In the genomic region with DNA sequence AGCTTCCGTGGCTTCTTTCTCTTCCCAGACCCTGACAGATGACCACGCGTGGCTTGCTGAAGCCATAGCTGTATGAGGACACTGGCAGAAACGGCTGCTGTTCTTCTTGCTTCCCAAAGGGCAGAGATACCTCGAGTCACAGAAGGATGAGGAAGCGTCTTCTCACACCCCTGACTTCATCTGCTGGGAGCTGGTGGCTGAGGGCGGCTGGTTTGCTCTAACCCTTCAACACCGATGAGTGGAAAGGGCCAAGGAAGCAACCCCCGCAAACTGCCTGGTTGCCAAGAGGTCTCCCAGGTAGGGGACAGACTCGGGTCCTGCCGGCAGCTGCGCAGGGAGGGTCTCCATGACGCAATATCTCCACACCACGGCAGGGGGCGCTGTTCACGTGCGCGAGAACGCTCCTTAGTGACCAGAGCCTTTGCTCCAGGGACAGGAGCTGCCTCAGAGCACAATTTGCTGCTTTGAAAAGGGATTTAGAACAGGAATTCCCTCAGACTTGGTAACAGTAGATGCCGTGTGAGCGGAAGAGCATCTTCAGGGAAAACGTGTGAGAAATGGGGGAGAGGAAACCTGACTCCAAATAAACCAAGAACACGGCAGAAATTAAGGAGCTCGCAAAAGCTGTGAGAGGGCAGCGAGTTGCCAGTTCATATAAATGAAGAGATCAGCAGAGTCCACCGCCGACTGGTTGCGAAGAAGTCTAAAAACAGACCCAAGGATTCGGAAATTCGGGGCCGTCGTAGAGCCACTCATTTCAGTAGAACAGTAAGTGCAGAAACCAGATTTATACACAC, we compare ENCODE assay signal across 8 cellular contexts.
DNase-seq lines count a peak whose midpoint lies in the region; TF ChIP-seq lines count a peak whose summit lies in the region.

No MANE protein-coding gene starts in this region.

- no peaks in the 10 kb centered on the region for H3K36me3 Mint-ChIP-seq in neural crest cell (ENCODE audit: low read depth)

- peak; percentile 32 for DNase-seq in NK-92 treated with Interleukin-12 subunit alpha and Interleukin-12 subunit beta, amount 100 ng/mL, for 24 hours (lab: John Stamatoyannopoulos, UW)
- DNase-seq in NK-92 (lab: John Stamatoyannopoulos, UW; ENCODE audit: unreplicated experiment) (no peak), HuH-7 (ENCODE audit: low spot score) (peak; percentile 97), fibroblast of peridontal ligament (ENCODE audit: extremely low read depth) (peak; percentile 50), neural crest cell (ENCODE audit: low read depth, low spot score) (peak; percentile 91)
- DNase-seq in activated T-helper 1 cell treated with anti-CD3 and anti-CD28 coated beads, Interleukin-2, amount 50 U/mL, for 16 hours (ENCODE audit: low read depth in 1 of 2, low spot score in 1 of 2) = peak; percentile 54 to 60
- DNase-seq in stimulated activated naive CD4-positive, alpha-beta T cell treated with Interleukin-2 at 50 U/mL for 16 hours (lab: John Stamatoyannopoulos, UW) = peak; percentile 35

- H3K4me1 Mint-ChIP-seq in neural crest cell = peaks cover 13% of the 10 kb centered on the region

- peak; percentile 94 for TF ChIP-seq CTCF in neural crest cell (conservative IDR thresholded peaks at IDR 0.05)

- no peaks in the 10 kb centered on the region for H3K9me3 Mint-ChIP-seq in neural crest cell

- no peak overlapping the region for H3K27ac Mint-ChIP-seq in neural crest cell (ENCODE audit: unreplicated experiment)

- H3K4me3 Mint-ChIP-seq in neural crest cell = no peak overlapping the region

- peaks cover 31% of the 10 kb centered on the region for H3K27me3 Mint-ChIP-seq in neural crest cell (ENCODE audit: low read depth)

TF ChIP-seq in PFSK-1, 5 proteins besides CTCF, POLR2A, EP300 and RAD21:
- TF ChIP-seq SIN3A (IDR thresholded peaks at IDR 0.05; ENCODE audit: borderline replicate concordance, insufficient read depth, low read length) (no peak), TAF1 (IDR thresholded peaks at IDR 0.05; ENCODE audit: borderline replicate concordance, insufficient read depth, low read length) (no peak), FOXP2 (optimal IDR thresholded peaks at IDR 0.05; ENCODE audit: borderline replicate concordance, extremely low read depth, extremely low read length, insufficient read depth) (peak; percentile 72), POLR2AphosphoS5 (IDR thresholded peaks at IDR 0.05; ENCODE audit: low read depth, low read length) (no peak)
- TF ChIP-seq, protein P1, sequence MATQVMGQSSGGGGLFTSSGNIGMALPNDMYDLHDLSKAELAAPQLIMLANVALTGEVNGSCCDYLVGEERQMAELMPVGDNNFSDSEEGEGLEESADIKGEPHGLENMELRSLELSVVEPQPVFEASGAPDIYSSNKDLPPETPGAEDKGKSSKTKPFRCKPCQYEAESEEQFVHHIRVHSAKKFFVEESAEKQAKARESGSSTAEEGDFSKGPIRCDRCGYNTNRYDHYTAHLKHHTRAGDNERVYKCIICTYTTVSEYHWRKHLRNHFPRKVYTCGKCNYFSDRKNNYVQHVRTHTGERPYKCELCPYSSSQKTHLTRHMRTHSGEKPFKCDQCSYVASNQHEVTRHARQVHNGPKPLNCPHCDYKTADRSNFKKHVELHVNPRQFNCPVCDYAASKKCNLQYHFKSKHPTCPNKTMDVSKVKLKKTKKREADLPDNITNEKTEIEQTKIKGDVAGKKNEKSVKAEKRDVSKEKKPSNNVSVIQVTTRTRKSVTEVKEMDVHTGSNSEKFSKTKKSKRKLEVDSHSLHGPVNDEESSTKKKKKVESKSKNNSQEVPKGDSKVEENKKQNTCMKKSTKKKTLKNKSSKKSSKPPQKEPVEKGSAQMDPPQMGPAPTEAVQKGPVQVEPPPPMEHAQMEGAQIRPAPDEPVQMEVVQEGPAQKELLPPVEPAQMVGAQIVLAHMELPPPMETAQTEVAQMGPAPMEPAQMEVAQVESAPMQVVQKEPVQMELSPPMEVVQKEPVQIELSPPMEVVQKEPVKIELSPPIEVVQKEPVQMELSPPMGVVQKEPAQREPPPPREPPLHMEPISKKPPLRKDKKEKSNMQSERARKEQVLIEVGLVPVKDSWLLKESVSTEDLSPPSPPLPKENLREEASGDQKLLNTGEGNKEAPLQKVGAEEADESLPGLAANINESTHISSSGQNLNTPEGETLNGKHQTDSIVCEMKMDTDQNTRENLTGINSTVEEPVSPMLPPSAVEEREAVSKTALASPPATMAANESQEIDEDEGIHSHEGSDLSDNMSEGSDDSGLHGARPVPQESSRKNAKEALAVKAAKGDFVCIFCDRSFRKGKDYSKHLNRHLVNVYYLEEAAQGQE (IDR thresholded peaks at IDR 0.05; ENCODE audit: insufficient read depth in 1 of 2, low read depth in 2 of 2, low read length in 2 of 2) = no peak
TF ChIP-seq in PFSK-1: peak in this region for 1.
